10 cellular contexts compared by ENCODE assay signal in the genomic region with DNA sequence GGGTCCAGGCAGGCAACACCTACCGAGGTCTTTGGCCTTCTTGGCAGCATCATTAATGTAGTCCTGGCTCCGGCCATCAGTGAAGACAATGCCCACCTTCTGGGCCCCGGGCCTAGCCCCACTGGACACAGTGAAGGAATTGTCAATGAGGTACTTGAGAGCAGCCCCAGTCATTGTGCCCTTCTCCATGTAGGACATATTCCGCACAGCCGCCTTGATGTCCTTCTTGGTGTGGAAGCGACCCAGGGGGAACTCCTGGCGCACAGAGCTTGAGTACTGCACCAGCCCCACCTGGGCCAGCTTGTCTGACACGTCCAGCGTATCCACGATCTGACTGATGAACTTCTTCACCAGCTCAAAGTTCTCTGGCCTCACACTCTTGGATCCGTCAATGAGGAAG. TPM values are rescaled to one million over a fixed set of nuclear protein-coding genes. Genes with fewer than 3 reads are reported as not detected.
"Had no signal": no experiment of that assay in that cellular context is flagged by ENCODE, and none has a peak within 500 bp of the region (broad histone marks: within the 10 kb centered on the region; RNA-seq: fewer than 3 reads in every experiment).

No MANE protein-coding gene starts in this region.

- H3K27ac Mint-ChIP-seq: H9, HFFc6 had no signal

- H3K9ac ChIP-seq: GM23248 had no signal

- FAIRE-seq: H54, HepG2 had no signal

- H3K4me3 ChIP-seq: GM23248 had no signal

- H3K36me3 Mint-ChIP-seq: IgD-negative memory B cell had no signal

- DNase-seq: GM23248, GOT3, H9, HFFc6 had no signal

- H3K27ac ChIP-seq: GM23248, HL-60 had no signal

- ATAC-seq: HCT116, HepG2 had no signal

- H3K4me3 Mint-ChIP-seq: H9, HFFc6 had no signal

- H2AFZ ChIP-seq: GM23248 had no signal

RNA-seq across cellular contexts. Expression of a gene that starts 7.5 kb away (rescaled TPM):
- total RNA-seq: H9, HT1080 had no signal
- polyA plus RNA-seq: GM23248, IgD-negative memory B cell had no signal

RNA-seq across cellular contexts. Expression of a gene that starts 41.7 kb away (rescaled TPM):
- total RNA-seq: GM23248 had no signal
